ENCODE assay signal across 1 cellular context in the genomic region with DNA sequence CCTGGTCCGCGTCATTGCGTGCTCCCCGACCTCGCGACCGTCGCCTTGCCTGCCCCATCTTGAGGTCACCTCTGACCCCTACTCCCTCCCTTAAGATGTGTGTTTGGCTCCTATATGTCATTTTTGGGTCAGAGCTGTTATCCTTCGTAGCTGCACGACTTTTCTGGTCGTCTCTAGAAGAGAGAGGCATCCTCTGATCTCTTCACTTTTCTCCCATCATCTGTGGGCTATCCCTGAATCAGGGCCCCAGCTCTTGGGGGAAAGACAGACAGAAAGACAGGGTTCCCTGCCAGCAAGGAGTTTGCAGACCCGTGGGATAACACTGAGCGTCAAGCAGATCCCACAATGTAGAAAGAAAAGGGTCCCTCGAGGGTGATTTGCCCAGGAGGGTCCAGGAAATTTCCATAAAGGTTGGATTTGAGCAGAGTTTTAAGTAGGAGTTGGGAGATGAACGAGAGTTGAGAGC.
TF ChIP-seq lines count a peak whose summit lies in the region.

No MANE protein-coding gene starts in this region.

TF ChIP-seq in GM23338, 12 proteins besides CTCF, POLR2A, EP300 and RAD21 (continued from another document):
- TF ChIP-seq, protein P1, sequence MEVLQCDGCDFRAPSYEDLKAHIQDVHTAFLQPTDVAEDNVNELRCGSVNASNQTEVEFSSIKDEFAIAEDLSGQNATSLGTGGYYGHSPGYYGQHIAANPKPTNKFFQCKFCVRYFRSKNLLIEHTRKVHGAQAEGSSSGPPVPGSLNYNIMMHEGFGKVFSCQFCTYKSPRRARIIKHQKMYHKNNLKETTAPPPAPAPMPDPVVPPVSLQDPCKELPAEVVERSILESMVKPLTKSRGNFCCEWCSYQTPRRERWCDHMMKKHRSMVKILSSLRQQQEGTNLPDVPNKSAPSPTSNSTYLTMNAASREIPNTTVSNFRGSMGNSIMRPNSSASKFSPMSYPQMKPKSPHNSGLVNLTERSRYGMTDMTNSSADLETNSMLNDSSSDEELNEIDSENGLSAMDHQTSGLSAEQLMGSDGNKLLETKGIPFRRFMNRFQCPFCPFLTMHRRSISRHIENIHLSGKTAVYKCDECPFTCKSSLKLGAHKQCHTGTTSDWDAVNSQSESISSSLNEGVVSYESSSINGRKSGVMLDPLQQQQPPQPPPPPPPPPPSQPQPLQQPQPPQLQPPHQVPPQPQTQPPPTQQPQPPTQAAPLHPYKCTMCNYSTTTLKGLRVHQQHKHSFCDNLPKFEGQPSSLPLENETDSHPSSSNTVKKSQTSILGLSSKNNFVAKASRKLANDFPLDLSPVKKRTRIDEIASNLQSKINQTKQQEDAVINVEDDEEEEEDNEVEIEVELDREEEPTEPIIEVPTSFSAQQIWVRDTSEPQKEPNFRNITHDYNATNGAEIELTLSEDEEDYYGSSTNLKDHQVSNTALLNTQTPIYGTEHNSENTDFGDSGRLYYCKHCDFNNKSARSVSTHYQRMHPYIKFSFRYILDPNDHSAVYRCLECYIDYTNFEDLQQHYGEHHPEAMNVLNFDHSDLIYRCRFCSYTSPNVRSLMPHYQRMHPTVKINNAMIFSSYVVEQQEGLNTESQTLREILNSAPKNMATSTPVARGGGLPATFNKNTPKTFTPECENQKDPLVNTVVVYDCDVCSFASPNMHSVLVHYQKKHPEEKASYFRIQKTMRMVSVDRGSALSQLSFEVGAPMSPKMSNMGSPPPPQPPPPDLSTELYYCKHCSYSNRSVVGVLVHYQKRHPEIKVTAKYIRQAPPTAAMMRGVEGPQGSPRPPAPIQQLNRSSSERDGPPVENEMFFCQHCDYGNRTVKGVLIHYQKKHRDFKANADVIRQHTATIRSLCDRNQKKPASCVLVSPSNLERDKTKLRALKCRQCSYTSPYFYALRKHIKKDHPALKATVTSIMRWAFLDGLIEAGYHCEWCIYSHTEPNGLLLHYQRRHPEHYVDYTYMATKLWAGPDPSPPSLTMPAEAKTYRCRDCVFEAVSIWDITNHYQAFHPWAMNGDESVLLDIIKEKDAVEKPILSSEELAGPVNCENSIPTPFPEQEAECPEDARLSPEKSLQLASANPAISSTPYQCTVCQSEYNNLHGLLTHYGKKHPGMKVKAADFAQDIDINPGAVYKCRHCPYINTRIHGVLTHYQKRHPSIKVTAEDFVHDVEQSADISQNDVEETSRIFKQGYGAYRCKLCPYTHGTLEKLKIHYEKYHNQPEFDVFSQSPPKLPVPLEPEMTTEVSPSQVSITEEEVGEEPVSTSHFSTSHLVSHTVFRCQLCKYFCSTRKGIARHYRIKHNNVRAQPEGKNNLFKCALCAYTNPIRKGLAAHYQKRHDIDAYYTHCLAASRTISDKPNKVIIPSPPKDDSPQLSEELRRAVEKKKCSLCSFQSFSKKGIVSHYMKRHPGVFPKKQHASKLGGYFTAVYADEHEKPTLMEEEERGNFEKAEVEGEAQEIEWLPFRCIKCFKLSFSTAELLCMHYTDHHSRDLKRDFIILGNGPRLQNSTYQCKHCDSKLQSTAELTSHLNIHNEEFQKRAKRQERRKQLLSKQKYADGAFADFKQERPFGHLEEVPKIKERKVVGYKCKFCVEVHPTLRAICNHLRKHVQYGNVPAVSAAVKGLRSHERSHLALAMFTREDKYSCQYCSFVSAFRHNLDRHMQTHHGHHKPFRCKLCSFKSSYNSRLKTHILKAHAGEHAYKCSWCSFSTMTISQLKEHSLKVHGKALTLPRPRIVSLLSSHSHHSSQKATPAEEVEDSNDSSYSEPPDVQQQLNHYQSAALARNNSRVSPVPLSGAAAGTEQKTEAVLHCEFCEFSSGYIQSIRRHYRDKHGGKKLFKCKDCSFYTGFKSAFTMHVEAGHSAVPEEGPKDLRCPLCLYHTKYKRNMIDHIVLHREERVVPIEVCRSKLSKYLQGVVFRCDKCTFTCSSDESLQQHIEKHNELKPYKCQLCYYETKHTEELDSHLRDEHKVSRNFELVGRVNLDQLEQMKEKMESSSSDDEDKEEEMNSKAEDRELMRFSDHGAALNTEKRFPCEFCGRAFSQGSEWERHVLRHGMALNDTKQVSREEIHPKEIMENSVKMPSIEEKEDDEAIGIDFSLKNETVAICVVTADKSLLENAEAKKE (CRISPR knock-in tag; IDR thresholded peaks at IDR 0.05): no peak
- TF ChIP-seq JUNB (IDR thresholded peaks at IDR 0.05; ENCODE audit: unreplicated experiment) (no peak), STAT1 (IDR thresholded peaks at IDR 0.05; ENCODE audit: unreplicated experiment) (no peak), ZNF331 (CRISPR knock-in tag; IDR thresholded peaks at IDR 0.05; ENCODE audit: low read depth) (no peak), CREB1 (CRISPR knock-in tag; IDR thresholded peaks at IDR 0.05; ENCODE audit: low read depth) (no peak), POLR2AphosphoS5 (IDR thresholded peaks at IDR 0.05; ENCODE audit: low read depth) (no peak)
- TF ChIP-seq, protein P2, sequence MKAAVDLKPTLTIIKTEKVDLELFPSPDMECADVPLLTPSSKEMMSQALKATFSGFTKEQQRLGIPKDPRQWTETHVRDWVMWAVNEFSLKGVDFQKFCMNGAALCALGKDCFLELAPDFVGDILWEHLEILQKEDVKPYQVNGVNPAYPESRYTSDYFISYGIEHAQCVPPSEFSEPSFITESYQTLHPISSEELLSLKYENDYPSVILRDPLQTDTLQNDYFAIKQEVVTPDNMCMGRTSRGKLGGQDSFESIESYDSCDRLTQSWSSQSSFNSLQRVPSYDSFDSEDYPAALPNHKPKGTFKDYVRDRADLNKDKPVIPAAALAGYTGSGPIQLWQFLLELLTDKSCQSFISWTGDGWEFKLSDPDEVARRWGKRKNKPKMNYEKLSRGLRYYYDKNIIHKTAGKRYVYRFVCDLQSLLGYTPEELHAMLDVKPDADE (IDR thresholded peaks at IDR 0.05): no peak
- TF ChIP-seq, protein P3, sequence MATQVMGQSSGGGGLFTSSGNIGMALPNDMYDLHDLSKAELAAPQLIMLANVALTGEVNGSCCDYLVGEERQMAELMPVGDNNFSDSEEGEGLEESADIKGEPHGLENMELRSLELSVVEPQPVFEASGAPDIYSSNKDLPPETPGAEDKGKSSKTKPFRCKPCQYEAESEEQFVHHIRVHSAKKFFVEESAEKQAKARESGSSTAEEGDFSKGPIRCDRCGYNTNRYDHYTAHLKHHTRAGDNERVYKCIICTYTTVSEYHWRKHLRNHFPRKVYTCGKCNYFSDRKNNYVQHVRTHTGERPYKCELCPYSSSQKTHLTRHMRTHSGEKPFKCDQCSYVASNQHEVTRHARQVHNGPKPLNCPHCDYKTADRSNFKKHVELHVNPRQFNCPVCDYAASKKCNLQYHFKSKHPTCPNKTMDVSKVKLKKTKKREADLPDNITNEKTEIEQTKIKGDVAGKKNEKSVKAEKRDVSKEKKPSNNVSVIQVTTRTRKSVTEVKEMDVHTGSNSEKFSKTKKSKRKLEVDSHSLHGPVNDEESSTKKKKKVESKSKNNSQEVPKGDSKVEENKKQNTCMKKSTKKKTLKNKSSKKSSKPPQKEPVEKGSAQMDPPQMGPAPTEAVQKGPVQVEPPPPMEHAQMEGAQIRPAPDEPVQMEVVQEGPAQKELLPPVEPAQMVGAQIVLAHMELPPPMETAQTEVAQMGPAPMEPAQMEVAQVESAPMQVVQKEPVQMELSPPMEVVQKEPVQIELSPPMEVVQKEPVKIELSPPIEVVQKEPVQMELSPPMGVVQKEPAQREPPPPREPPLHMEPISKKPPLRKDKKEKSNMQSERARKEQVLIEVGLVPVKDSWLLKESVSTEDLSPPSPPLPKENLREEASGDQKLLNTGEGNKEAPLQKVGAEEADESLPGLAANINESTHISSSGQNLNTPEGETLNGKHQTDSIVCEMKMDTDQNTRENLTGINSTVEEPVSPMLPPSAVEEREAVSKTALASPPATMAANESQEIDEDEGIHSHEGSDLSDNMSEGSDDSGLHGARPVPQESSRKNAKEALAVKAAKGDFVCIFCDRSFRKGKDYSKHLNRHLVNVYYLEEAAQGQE (IDR thresholded peaks at IDR 0.05; ENCODE audit: unreplicated experiment): no peak
